In the genomic region with DNA sequence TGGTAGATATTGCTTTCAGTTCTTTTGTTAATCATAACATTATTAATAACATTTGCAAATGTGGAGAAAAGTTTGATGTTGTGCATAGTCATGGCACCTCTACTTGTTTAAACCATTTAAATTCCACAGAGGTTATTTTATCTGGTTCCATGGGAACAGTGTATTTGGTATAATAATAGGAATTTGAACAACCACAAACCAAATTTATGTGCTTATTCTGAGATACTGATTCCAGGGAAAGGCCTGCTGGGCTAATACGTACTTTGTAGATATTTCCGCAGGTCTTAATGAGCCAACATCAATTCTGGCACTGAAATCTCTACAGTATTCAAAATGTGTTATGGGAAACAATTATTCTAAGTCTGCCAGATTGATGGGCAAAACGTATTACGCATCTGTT, we compare ENCODE assay signal across 21 cellular contexts.
"Had no signal": no experiment of that assay in that cellular context is flagged by ENCODE, and none has a peak within 500 bp of the region (broad histone marks: within the 10 kb centered on the region; RNA-seq: fewer than 3 reads in every experiment).

No MANE protein-coding gene starts in this region.

- H3K27me3 ChIP-seq: esophagus squamous epithelium, gastrocnemius medialis, neural progenitor cell, right atrium auricular region, vagina had no signal

- H3K4me1 ChIP-seq: esophagus squamous epithelium, gastrocnemius medialis, neural progenitor cell, prostate gland, right atrium auricular region, vagina had no signal

- ATAC-seq: activated CD8-positive, alpha-beta T cell treated with anti-CD3 and anti-CD28 coated beads for 36 hours; activated T-helper 17 cell treated with anti-CD3 and anti-CD28 coated beads, Interleukin-2, amount 50 U/mL, for 72 hours; gastrocnemius medialis; left ventricle myocardium superior; naive thymus-derived CD4-positive, alpha-beta T cell; stimulated activated naive CD8-positive, alpha-beta T cell treated with anti-CD3 and anti-CD28 coated beads, Interleukin-15, amount 100 ng/mL, for 72 hours had no signal

- H3K9me3 ChIP-seq: esophagus squamous epithelium, gastrocnemius medialis, prostate gland, right atrium auricular region, vagina had no signal

- H3K36me3 ChIP-seq: esophagus squamous epithelium, gastrocnemius medialis, neural progenitor cell, prostate gland, right atrium auricular region, vagina had no signal

- H3K4me3 ChIP-seq: esophagus squamous epithelium, gastrocnemius medialis, neural progenitor cell, prostate gland, right atrium auricular region, skin epidermis, vagina had no signal

- H3K27ac ChIP-seq: esophagus squamous epithelium, gastrocnemius medialis, neural progenitor cell, prostate gland, right atrium auricular region, vagina had no signal

- DNase-seq: activated CD4-positive, alpha-beta T cell treated with anti-CD3 and anti-CD28 coated beads, Interleukin-2, amount 10 ng/mL, durations not matched to agents 24 days and 14 days; activated CD8-positive, alpha-beta T cell treated with anti-CD3 and anti-CD28 coated beads for 36 hours; activated naive CD4-positive, alpha-beta T cell; activated naive CD8-positive, alpha-beta T cell treated with anti-CD3 and anti-CD28 coated beads, Interleukin-2, amount 10 ng/mL, durations not matched to agents 7 days and 5 days; activated T-cell treated with anti-CD3 and anti-CD28 coated beads, Interleukin-2, amount 50 U/mL, for 1 hour; effector CD8-positive, alpha-beta T cell; esophagus squamous epithelium; gastrocnemius medialis; head of caudate nucleus; immature natural killer cell; left ventricle myocardium superior; naive thymus-derived CD4-positive, alpha-beta T cell; stimulated activated naive CD8-positive, alpha-beta T cell treated with anti-CD3 and anti-CD28 coated beads, Interleukin-15, amount 100 ng/mL, for 72 hours; T1000; trophoblast cell had no signal
